40 cellular contexts compared by ENCODE assay signal in genomic region chr2:237555560-237555959, GRCh38. TPM values are rescaled to one million over a fixed set of nuclear protein-coding genes. Genes with fewer than 3 reads are reported as not detected.
"Had no signal": no experiment of that assay in that cellular context is flagged by ENCODE, and none has a peak within 500 bp of the region (broad histone marks: within the 10 kb centered on the region; RNA-seq: fewer than 3 reads in every experiment).

No MANE protein-coding gene starts in this region.

- DNase-seq: Karpas-422, Kasumi-1, MG63, MM.1S, MV-4-11, NCI-H1048, NCI-H1092, NCI-H1092 treated with DMSO at 0.1 percent for 48 hours, NCI-H1105, NCI-H1105 treated with DMSO at 0.1 percent for 48 hours, NCI-H1417, NCI-H1417 treated with DMSO at 0.1 percent for 48 hours, NCI-H1436, NCI-H1436 treated with DMSO at 0.1 percent for 48 hours, NCI-H146, NCI-H1694, NCI-H1694 treated with DMSO at 0.1 percent for 48 hours, NCI-H187, NCI-H187 treated with DMSO at 0.1 percent for 48 hours, NCI-H1930, NCI-H2029, NCI-H2029 treated with DMSO at 0.1 percent for 48 hours, NCI-H2081, NCI-H2081 treated with DMSO at 0.1 percent for 48 hours, NCI-H2107, NCI-H2171, NCI-H2171 treated with DMSO at 0.1 percent for 48 hours, NCI-H2227 treated with DMSO at 0.1 percent for 48 hours, NCI-H226, NCI-H345, NCI-H446, NCI-H446 treated with DMSO at 0.1 percent for 48 hours, NCI-H510A, NCI-H510A treated with DMSO at 0.1 percent for 48 hours, NCI-H524, NCI-H524 treated with DMSO at 0.1 percent for 48 hours had no signal

- H3K36me3 ChIP-seq: MG63 had no signal

- H3K27me3 ChIP-seq: MG63 had no signal

- H3K4me3 ChIP-seq: MG63 had no signal

RNA-seq across cellular contexts. Expression of gene PRLH, which starts 10.8 kb away (rescaled TPM):
- total RNA-seq: LHCN-M2, M059J, MCF 10A, NCI-H460 had no signal
